ENCODE assay signal across 16 cellular contexts in genomic region chr9:117835798-117836197, GRCh38.
DNase-seq lines count a peak whose midpoint lies in the region; ATAC-seq and TF ChIP-seq lines count a peak whose summit lies in the region.
"Had no signal": no experiment of that assay in that cellular context is flagged by ENCODE, and none has a peak within 500 bp of the region (broad histone marks: within the 10 kb centered on the region; RNA-seq: fewer than 3 reads in every experiment).

No MANE protein-coding gene starts in this region.

- H3K4me1 ChIP-seq in sigmoid colon (no peaks in the 10 kb centered on the region), breast epithelium (no peaks in the 10 kb centered on the region)
- H3K4me1 ChIP-seq: SJCRH30 had no signal

- H3K27ac Mint-ChIP-seq in CD14-positive monocyte, result no peak overlapping the region
- H3K27ac Mint-ChIP-seq: progenitor cell of endocrine pancreas had no signal

- H3K36me3 Mint-ChIP-seq in CD14-positive monocyte, result no peaks in the 10 kb centered on the region

- TF ChIP-seq EP300 in sigmoid colon (IDR thresholded peaks at IDR 0.05), result no peak

- H3K9me3 Mint-ChIP-seq in CD14-positive monocyte, result peaks cover 0 to 3% (median 0%) of the 10 kb centered on the region in 7 donors

- H3K4me3 ChIP-seq in sigmoid colon (no peak overlapping the region), breast epithelium (no peak overlapping the region)
- H3K4me3 ChIP-seq: SJCRH30 had no signal

- WGBS in sigmoid colon, 2 donors, result 67 to 75% methylated on average over 1 of the region's 1 CpG

- H3K27me3 ChIP-seq in sigmoid colon (no peaks in the 10 kb centered on the region), breast epithelium (no peaks in the 10 kb centered on the region)
- H3K27me3 ChIP-seq: SJCRH30 had no signal

- intact Hi-C loops in CD14-positive monocyte (cut with micrococcal nuclease) (no loop called here), sigmoid colon (cut with DNase I) (no loop called here), breast epithelium (cut with DNase I; ENCODE audit: low total_unique reads) (no loop called here)

- H3K36me3 ChIP-seq in sigmoid colon (no peaks in the 10 kb centered on the region), breast epithelium (no peaks in the 10 kb centered on the region)
- H3K36me3 ChIP-seq: SJCRH30, WERI-Rb-1 had no signal

- ATAC-seq in GM18499 (IDR thresholded peaks at IDR 0.05; ENCODE audit: insufficient read depth, unreplicated experiment), result peak; percentile 100
- ATAC-seq in GM19397 (IDR thresholded peaks at IDR 0.05; ENCODE audit: unreplicated experiment), result peak; percentile 52
- ATAC-seq in HG02678 (IDR thresholded peaks at IDR 0.05; ENCODE audit: unreplicated experiment), result peak; percentile 82
- peak; percentile 84 for ATAC-seq in HG03432 (IDR thresholded peaks at IDR 0.05; ENCODE audit: unreplicated experiment)

- DNase-seq in CD14-positive monocyte (ENCODE audit: low spot score) (no peak), COR-L47 (lab: John Stamatoyannopoulos, UW) (no peak), sigmoid colon (no peak), breast epithelium (ENCODE audit: low spot score in 2 of 2) (no peak)
- DNase-seq: aorta; DMS53; effector CD4-positive, alpha-beta T cell; Kasumi-1; NCI-H2029 treated with DMSO at 0.1 percent for 48 hours; SJCRH30; WERI-Rb-1 had no signal

- H3K27ac ChIP-seq in sigmoid colon (no peak overlapping the region), breast epithelium (no peak overlapping the region)
- H3K27ac ChIP-seq: SJCRH30, WERI-Rb-1 had no signal

- TF ChIP-seq POLR2A in sigmoid colon (IDR thresholded peaks at IDR 0.05) (no peak), breast epithelium (IDR thresholded peaks at IDR 0.05) (no peak)

- H3K4me3 Mint-ChIP-seq in CD14-positive monocyte, result no peak overlapping the region

- H3K4me1 Mint-ChIP-seq in CD14-positive monocyte, result peaks cover 4% of the 10 kb centered on the region

- H3K9me3 ChIP-seq in sigmoid colon, result no peaks in the 10 kb centered on the region
- no peaks in the 10 kb centered on the region for H3K9me3 ChIP-seq in breast epithelium
- H3K9me3 ChIP-seq: SJCRH30 had no signal

- H3K27me3 Mint-ChIP-seq in CD14-positive monocyte (ENCODE audit: low read depth in 3 of 3), result peaks cover 0 to 1% (median 0%) of the 10 kb centered on the region in 3 donors
- H3K27me3 Mint-ChIP-seq: progenitor cell of endocrine pancreas had no signal

- TF ChIP-seq CTCF in CD14-positive monocyte (IDR thresholded peaks at IDR 0.05) (no peak), sigmoid colon (IDR thresholded peaks at IDR 0.05) (no peak), breast epithelium (IDR thresholded peaks at IDR 0.05) (no peak)
